In the genomic region with DNA sequence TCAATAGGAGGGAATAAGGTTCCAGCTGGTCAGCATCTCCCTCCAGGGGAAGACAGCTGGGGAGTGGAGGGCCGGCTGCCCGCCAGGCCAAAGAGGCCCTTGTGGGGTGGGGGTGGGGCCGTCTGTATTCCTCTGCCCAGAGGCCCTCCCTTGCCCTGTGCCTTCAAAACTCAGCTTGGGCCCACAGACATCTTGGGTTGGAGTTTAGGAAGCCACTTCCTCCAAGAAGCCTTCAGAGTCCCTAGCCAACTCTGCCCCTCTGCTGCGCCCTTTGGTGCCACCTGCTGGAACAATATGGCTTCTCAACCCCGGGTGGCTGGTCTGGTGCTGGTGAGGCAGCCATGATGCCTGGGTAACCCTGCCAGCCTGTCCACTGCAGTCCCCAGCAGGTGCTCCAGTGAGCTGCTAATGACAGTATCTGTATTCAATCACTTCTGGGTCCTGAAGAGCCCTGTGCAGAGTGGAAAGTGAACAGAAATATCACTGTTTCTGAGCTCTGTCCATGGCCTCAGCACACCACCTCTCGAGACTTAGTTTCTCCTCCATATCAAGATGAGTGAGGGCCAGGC, we compare ENCODE assay signal across 1 cellular context.
TF ChIP-seq lines count a peak whose summit lies in the region.

No MANE protein-coding gene starts in this region.

TF ChIP-seq in endothelial cell of umbilical vein, 7 proteins besides CTCF, POLR2A, EP300 and RAD21 (continued from another document):
- TF ChIP-seq, protein P1, sequence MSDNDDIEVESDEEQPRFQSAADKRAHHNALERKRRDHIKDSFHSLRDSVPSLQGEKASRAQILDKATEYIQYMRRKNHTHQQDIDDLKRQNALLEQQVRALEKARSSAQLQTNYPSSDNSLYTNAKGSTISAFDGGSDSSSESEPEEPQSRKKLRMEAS (IDR thresholded peaks at IDR 0.05; ENCODE audit: insufficient read depth, insufficient read length) = no peak
- TF ChIP-seq GATA2 (IDR thresholded peaks at IDR 0.05; ENCODE audit: insufficient read depth, insufficient read length, low read depth, low read length) = no peak
- TF ChIP-seq MYC (IDR thresholded peaks at IDR 0.05; ENCODE audit: low read depth, low read length) = no peak
TF ChIP-seq in endothelial cell of umbilical vein: peak in this region for 0.
